In genomic region chr15:51846463-51847230, GRCh38 we compare ENCODE assay signal across 7 cellular contexts. TPM values are rescaled to one million over a fixed set of nuclear protein-coding genes. Genes with fewer than 3 reads are reported as not detected.
DNase-seq lines count a peak whose midpoint lies in the region; ATAC-seq, FAIRE-seq and TF ChIP-seq lines count a peak whose summit lies in the region.

No MANE protein-coding gene starts in this region.

- peaks cover 4% of the 10 kb centered on the region for H3K36me3 Mint-ChIP-seq in T-helper 2 cell treated with Interferon-gamma antibody and Interleukin-4, amounts not matched to agents 5 μg/mL and 100 μg/mL, for 36 hours (ENCODE audit: low read depth)

- FAIRE-seq in GM19239 (lab: Jason Lieb, UNC) = no peak

- H3K4me1 Mint-ChIP-seq in T-helper 2 cell treated with Interferon-gamma antibody and Interleukin-4, amounts not matched to agents 5 μg/mL and 100 μg/mL, for 36 hours (ENCODE audit: low read depth) = peaks cover 44% of the 10 kb centered on the region
- peaks cover 74% of the 10 kb centered on the region for H3K4me1 Mint-ChIP-seq in stimulated activated naive CD8-positive, alpha-beta T cell treated with anti-CD3 and anti-CD28 coated beads, Interleukin-15, amount 100 ng/mL, for 72 hours

- H3K9me3 Mint-ChIP-seq in T-helper 2 cell treated with Interferon-gamma antibody and Interleukin-4, amounts not matched to agents 5 μg/mL and 100 μg/mL, for 36 hours = no peaks in the 10 kb centered on the region
- H3K9me3 Mint-ChIP-seq in stimulated activated naive CD8-positive, alpha-beta T cell treated with anti-CD3 and anti-CD28 coated beads, Interleukin-15, amount 100 ng/mL, for 72 hours = no peaks in the 10 kb centered on the region

- DNase-seq in HT-29 (ENCODE audit: low spot score) (peak; percentile 74), fibroblast of the aortic adventitia (ENCODE audit: low read depth) (peak; percentile 88), GM19239 (ENCODE audit: insufficient read length, low spot score) (no peak), NCI-H187 treated with DMSO at 0.1 percent for 48 hours (lab: John Stamatoyannopoulos, UW) (no peak)
- DNase-seq in T-helper 2 cell treated with Interferon-gamma antibody and Interleukin-4, amounts not matched to agents 5 μg/mL and 100 μg/mL, for 36 hours (ENCODE audit: low spot score) = no peak
- no peak for DNase-seq in stimulated activated naive CD8-positive, alpha-beta T cell treated with anti-CD3 and anti-CD28 coated beads, Interleukin-15, amount 100 ng/mL, for 72 hours

- no peak overlapping the region for H3K4me3 ChIP-seq in fibroblast of the aortic adventitia (ENCODE audit: low read depth, low read length)

- H3K27ac Mint-ChIP-seq in T-helper 2 cell treated with Interferon-gamma antibody and Interleukin-4, amounts not matched to agents 5 μg/mL and 100 μg/mL, for 36 hours = peak overlapping the region; percentile 36
- peak overlapping the region in 1 of 2 donors; percentile 61 for H3K27ac Mint-ChIP-seq in stimulated activated naive CD8-positive, alpha-beta T cell treated with anti-CD3 and anti-CD28 coated beads, Interleukin-15, amount 100 ng/mL, for 72 hours

- peak; percentile 39 for ATAC-seq in stimulated activated naive CD8-positive, alpha-beta T cell treated with anti-CD3 and anti-CD28 coated beads, Interleukin-15, amount 100 ng/mL, for 72 hours
- no peak for ATAC-seq in HG02884 (IDR thresholded peaks at IDR 0.05; ENCODE audit: unreplicated experiment)

- no peaks in the 10 kb centered on the region for H3K27me3 Mint-ChIP-seq in T-helper 2 cell treated with Interferon-gamma antibody and Interleukin-4, amounts not matched to agents 5 μg/mL and 100 μg/mL, for 36 hours (ENCODE audit: low read depth)
- no peaks in the 10 kb centered on the region for H3K27me3 Mint-ChIP-seq in stimulated activated naive CD8-positive, alpha-beta T cell treated with anti-CD3 and anti-CD28 coated beads, Interleukin-15, amount 100 ng/mL, for 72 hours

- no peak for TF ChIP-seq CTCF in fibroblast of the aortic adventitia (IDR thresholded peaks at IDR 0.05; ENCODE audit: insufficient read depth, low read length)

- peak overlapping the region; percentile 51 for H3K4me3 Mint-ChIP-seq in T-helper 2 cell treated with Interferon-gamma antibody and Interleukin-4, amounts not matched to agents 5 μg/mL and 100 μg/mL, for 36 hours
- peak overlapping the region; percentile 19 to 57 for H3K4me3 Mint-ChIP-seq in stimulated activated naive CD8-positive, alpha-beta T cell treated with anti-CD3 and anti-CD28 coated beads, Interleukin-15, amount 100 ng/mL, for 72 hours

RNA-seq across cellular contexts. Expression of gene TMOD3, which starts 17.2 kb away (rescaled TPM):
- total RNA-seq in HT-29 (2014; rRNA removed; shearing (Covaris generic)) = 19.9 and 20.5 TPM in 2 replicates
- total RNA-seq in fibroblast of the aortic adventitia (ENCODE audit: low replicate concordance) = 21.3 and 53.0 TPM in 2 replicates

Comparison
In these comparisons a context has a peak if more than half of its experiments do, and no peak if none do; other contexts are left out.
1. DNase-seq: peak in HT-29 (single experiment) and fibroblast of the aortic adventitia (single experiment); none in T-helper 2 cell treated with Interferon-gamma antibody and Interleukin-4, amounts not matched to agents 5 μg/mL and 100 μg/mL, for 36 hours (single experiment), stimulated activated naive CD8-positive, alpha-beta T cell treated with anti-CD3 and anti-CD28 coated beads, Interleukin-15, amount 100 ng/mL, for 72 hours (0 of 2), GM19239 (single experiment) and NCI-H187 treated with DMSO at 0.1 percent for 48 hours (single experiment).